In genomic region chr5:115398726-115399125, GRCh38 we compare ENCODE assay signal across 1 cellular context.
TF ChIP-seq lines count a peak whose summit lies in the region.

No MANE protein-coding gene starts in this region.

TF ChIP-seq in GM23338, 12 proteins besides CTCF, POLR2A, EP300 and RAD21 (continued from another document):
- TF ChIP-seq ZNF462 (CRISPR knock-in tag; IDR thresholded peaks at IDR 0.05) (no peak), ETS1 (IDR thresholded peaks at IDR 0.05) (no peak), ZNF114 (CRISPR knock-in tag; IDR thresholded peaks at IDR 0.05) (no peak), REST (IDR thresholded peaks at IDR 0.05; ENCODE audit: unreplicated experiment) (no peak), CREB1 (CRISPR knock-in tag; IDR thresholded peaks at IDR 0.05; ENCODE audit: low read depth) (no peak), NANOG (IDR thresholded peaks at IDR 0.05; ENCODE audit: borderline replicate concordance) (no peak), EZH2phosphoT487 (IDR thresholded peaks at IDR 0.05; ENCODE audit: unreplicated experiment) (no peak), POLR2AphosphoS5 (IDR thresholded peaks at IDR 0.05; ENCODE audit: low read depth) (no peak)
